8 cellular contexts compared by ENCODE assay signal in the genomic region with DNA sequence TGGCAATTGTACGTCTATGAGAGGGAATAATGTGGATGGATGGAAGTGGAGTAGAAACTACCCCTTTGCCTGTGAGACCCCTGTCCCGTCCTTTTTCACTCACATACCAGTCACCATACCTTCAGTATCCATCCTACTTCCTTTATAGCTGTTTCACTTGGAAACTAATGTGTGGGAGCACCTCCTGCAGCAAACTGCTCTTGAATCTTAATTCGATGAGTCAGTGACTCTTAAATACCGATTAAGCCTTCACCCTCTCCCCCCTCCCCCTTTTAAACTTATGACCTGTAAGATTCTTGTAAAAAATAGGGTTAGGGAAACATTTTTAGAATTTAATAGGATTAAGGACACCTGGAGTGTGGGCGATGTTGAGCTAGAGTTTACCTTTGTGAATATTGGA. TPM values are rescaled to one million over a fixed set of nuclear protein-coding genes. Genes with fewer than 3 reads are reported as not detected.
DNase-seq lines count a peak whose midpoint lies in the region; ATAC-seq, FAIRE-seq and TF ChIP-seq lines count a peak whose summit lies in the region.

No MANE protein-coding gene starts in this region.

- no peak for TF ChIP-seq POLR2A in vagina (IDR thresholded peaks at IDR 0.05)

- peak overlapping the region; percentile 94 for H3K4me3 ChIP-seq in coronary artery
- peak overlapping the region; percentile 54 for H3K4me3 ChIP-seq in mononuclear cell (ENCODE audit: low read length)
- peak overlapping the region; percentile 83 to 91 for H3K4me3 ChIP-seq in vagina

- H3K4me1 ChIP-seq in mononuclear cell (ENCODE audit: insufficient read depth, low read length) = peaks cover 31% of the 10 kb centered on the region
- H3K4me1 ChIP-seq in vagina = peaks cover 36% of the 10 kb centered on the region

- ATAC-seq in HG03378 (IDR thresholded peaks at IDR 0.05; ENCODE audit: unreplicated experiment) = no peak

- H3K27ac ChIP-seq in coronary artery = peak overlapping the region; percentile 98 to 100
- H3K27ac ChIP-seq in vagina = peak overlapping the region; percentile 99

- no peaks in the 10 kb centered on the region for H3K36me3 ChIP-seq in vagina

- H3K9me3 ChIP-seq in mononuclear cell (ENCODE audit: low read depth, low read length) (no peaks in the 10 kb centered on the region), vagina (no peaks in the 10 kb centered on the region)

- H3K27me3 ChIP-seq in mononuclear cell (ENCODE audit: insufficient read depth, low read length) (peaks cover 39% of the 10 kb centered on the region), vagina (no peaks in the 10 kb centered on the region)

- TF ChIP-seq CTCF in coronary artery (IDR thresholded peaks at IDR 0.05) (no peak), vagina (IDR thresholded peaks at IDR 0.05) (no peak)

- peak; percentile 44 for DNase-seq in SIG-M5 treated with dmso at 0.1 percent for 504 hours (lab: John Stamatoyannopoulos, UW; ENCODE audit: unreplicated experiment)
- DNase-seq in SIG-M5 (lab: John Stamatoyannopoulos, UW) = no peak
- DNase-seq in RCC 7860 (ENCODE audit: low spot score) = peak; percentile 55
- no peak for DNase-seq in coronary artery (ENCODE audit: low spot score)
- DNase-seq in vagina (ENCODE audit: extremely low spot score in 2 of 2) = no peak
- no peak for DNase-seq in activated gamma-delta T cell (lab: John Stamatoyannopoulos, UW)

- peak; percentile 18 for FAIRE-seq in RCC 7860 (lab: Jason Lieb, UNC)

- intact Hi-C loops in vagina (cut with DNase I) = loop anchor here (2.0 kb wide), 1 partner anchor 123 kb away; no protein-coding TSS in a partner anchor

RNA-seq across cellular contexts. Expression of a gene that starts 0.8 kb away (rescaled TPM):
- total RNA-seq in mononuclear cell (0.94 TPM), vagina (16.7 TPM)

Comparison
In these comparisons a context has a peak if more than half of its experiments do, and no peak if none do; other contexts are left out.
1. DNase-seq: peak in SIG-M5 treated with dmso at 0.1 percent for 504 hours (single experiment) and RCC 7860 (single experiment); none in SIG-M5 (single experiment), coronary artery (single experiment), vagina (0 of 2) and activated gamma-delta T cell (single experiment).
2. Peak in every context shown above with its lines, with median percentiles within 50 percentile points of each other: H3K4me3 ChIP-seq.